9 cellular contexts compared by ENCODE assay signal in the genomic region with DNA sequence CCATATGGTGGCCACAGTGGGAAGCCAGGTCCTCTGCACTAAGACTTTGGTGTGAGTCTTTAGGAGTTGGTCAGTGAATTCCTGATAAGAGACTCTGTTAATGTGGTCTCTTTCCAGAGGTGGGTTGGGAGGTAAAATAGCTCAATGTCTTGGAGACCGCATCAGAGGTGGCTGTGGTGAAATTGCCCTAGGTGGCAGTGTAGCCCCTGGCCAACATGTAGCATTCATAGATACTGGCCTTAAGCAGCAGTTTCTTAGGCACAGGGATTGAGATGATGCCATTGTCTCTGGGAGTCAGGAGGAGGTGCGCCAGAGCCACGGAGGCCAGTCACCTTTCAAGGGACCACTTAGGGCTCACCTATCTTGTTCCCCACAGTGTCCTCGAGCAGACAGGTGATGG.
DNase-seq lines count a peak whose midpoint lies in the region; ATAC-seq and TF ChIP-seq lines count a peak whose summit lies in the region.
"Had no signal": no experiment of that assay in that cellular context is flagged by ENCODE, and none has a peak within 500 bp of the region (broad histone marks: within the 10 kb centered on the region; RNA-seq: fewer than 3 reads in every experiment).

No MANE protein-coding gene starts in this region.

- ATAC-seq in HG02678 (IDR thresholded peaks at IDR 0.05; ENCODE audit: unreplicated experiment) (no peak), HG02852 (IDR thresholded peaks at IDR 0.05; ENCODE audit: unreplicated experiment) (no peak)

- no peak overlapping the region for H3K4me3 ChIP-seq in GM12865 (ENCODE audit: low read depth, low read length)
- H3K4me3 ChIP-seq in epithelial cell of proximal tubule (ENCODE audit: low read depth, low read length): no peak overlapping the region
- H3K4me3 ChIP-seq in tibial nerve: no peak overlapping the region

- H3K36me3 ChIP-seq in tibial nerve: no peaks in the 10 kb centered on the region

- TF ChIP-seq CTCF in GM12865 (IDR thresholded peaks at IDR 0.05; ENCODE audit: insufficient read depth, low read depth, low read length, missing control alignments) (peak; percentile 12), epithelial cell of proximal tubule (conservative IDR thresholded peaks at IDR 0.05; ENCODE audit: low read depth, low read length) (peak; percentile 35), progenitor cell of endocrine pancreas (IDR thresholded peaks at IDR 0.05; ENCODE audit: unreplicated experiment) (peak; percentile 21), tibial nerve (IDR thresholded peaks at IDR 0.05) (no peak)

- no peaks in the 10 kb centered on the region for H3K4me1 ChIP-seq in tibial nerve

- no peak for TF ChIP-seq POLR2A in tibial nerve (IDR thresholded peaks at IDR 0.05)

- no peak overlapping the region for H3K27ac ChIP-seq in tibial nerve

- no peaks in the 10 kb centered on the region for H3K4me1 Mint-ChIP-seq in progenitor cell of endocrine pancreas (ENCODE audit: low read depth)

- WGBS in tibial nerve, 2 donors: 92 to 96% methylated on average over 4 of the region's 4 CpGs

- no peak overlapping the region for H3K27ac Mint-ChIP-seq in progenitor cell of endocrine pancreas
- H3K27ac Mint-ChIP-seq: natural killer cell treated with Interleukin-12 subunit alpha and Interleukin-12 subunit beta and Interleukin-15 and Interleukin-18, amount 100 ng/mL, for 72 hours had no signal

- no peaks in the 10 kb centered on the region for H3K36me3 Mint-ChIP-seq in progenitor cell of endocrine pancreas (ENCODE audit: insufficient read depth)
- H3K36me3 Mint-ChIP-seq: natural killer cell treated with Interleukin-12 subunit alpha and Interleukin-12 subunit beta and Interleukin-15 and Interleukin-18, amount 100 ng/mL, for 72 hours had no signal

- no peak for TF ChIP-seq EP300 in tibial nerve (IDR thresholded peaks at IDR 0.05)

- H3K9me3 Mint-ChIP-seq in progenitor cell of endocrine pancreas (ENCODE audit: low read depth): no peaks in the 10 kb centered on the region
- H3K9me3 Mint-ChIP-seq: natural killer cell treated with Interleukin-12 subunit alpha and Interleukin-12 subunit beta and Interleukin-15 and Interleukin-18, amount 100 ng/mL, for 72 hours had no signal

- no peaks in the 10 kb centered on the region for H3K27me3 ChIP-seq in tibial nerve

- DNase-seq in GM12865 (ENCODE audit: low read depth) (no peak), NAMALWA (ENCODE audit: low spot score) (peak; percentile 25), epithelial cell of proximal tubule (ENCODE audit: low read depth) (no peak), progenitor cell of endocrine pancreas (ENCODE audit: low spot score, unreplicated experiment) (no peak), tibial nerve (ENCODE audit: low spot score in 2 of 2) (no peak)
- DNase-seq: stimulated activated CD4-positive, alpha-beta T cell treated with anti-CD3 and anti-CD28 coated beads, Interleukin-1b, Interleukin-23, amount 100 ng/mL, for 48 hours had no signal

- H3K4me3 Mint-ChIP-seq in progenitor cell of endocrine pancreas (ENCODE audit: low read depth): no peak overlapping the region
- H3K4me3 Mint-ChIP-seq: natural killer cell treated with Interleukin-12 subunit alpha and Interleukin-12 subunit beta and Interleukin-15 and Interleukin-18, amount 100 ng/mL, for 72 hours had no signal

- no peaks in the 10 kb centered on the region for H3K9me3 ChIP-seq in tibial nerve

- H3K27me3 Mint-ChIP-seq in progenitor cell of endocrine pancreas: peaks cover 8% of the 10 kb centered on the region

Comparison
In these comparisons a context has a peak if more than half of its experiments do, and no peak if none do; other contexts are left out.
1. CTCF ChIP-seq: peak in GM12865 (single experiment), epithelial cell of proximal tubule (single experiment) and progenitor cell of endocrine pancreas (single experiment); none in tibial nerve (0 of 5).